In the genomic region with DNA sequence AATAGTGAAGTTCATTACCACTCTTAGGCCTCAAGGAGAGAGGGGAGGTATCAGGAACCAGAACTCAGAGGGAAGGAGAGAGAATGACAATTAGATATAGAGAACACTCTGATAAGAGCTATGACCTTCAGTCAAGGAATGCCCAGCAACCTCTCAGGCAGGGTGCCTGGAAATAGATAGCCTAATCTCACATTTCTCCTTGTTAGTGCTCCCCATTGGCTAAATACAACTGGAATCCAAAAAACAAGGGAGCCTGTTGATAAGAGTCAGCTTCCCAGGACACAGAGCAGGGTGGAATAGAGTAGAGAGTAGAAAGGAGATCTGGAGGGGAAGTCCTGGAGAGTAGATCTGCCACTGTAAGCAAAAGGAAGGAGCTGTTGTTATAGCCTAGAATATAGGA, we compare ENCODE assay signal across 33 cellular contexts.
"Had no signal": no experiment of that assay in that cellular context is flagged by ENCODE, and none has a peak within 500 bp of the region (broad histone marks: within the 10 kb centered on the region; RNA-seq: fewer than 3 reads in every experiment).

No MANE protein-coding gene starts in this region.

- H3K36me3 Mint-ChIP-seq: activated CD8-positive, alpha-beta memory T cell treated with anti-CD3 and anti-CD28 coated beads, Interleukin-2, amount 10 ng/mL, durations not matched to agents 7 days and 5 days; activated naive CD4-positive, alpha-beta T cell treated with anti-CD3 and anti-CD28 coated beads, Interleukin-2, amount 10 ng/mL, durations not matched to agents 7 days and 5 days; activated naive CD8-positive, alpha-beta T cell had no signal

- H3K9me3 Mint-ChIP-seq: activated CD4-positive, alpha-beta memory T cell treated with anti-CD3 and anti-CD28 coated beads, Interleukin-2, amount 10 ng/mL, durations not matched to agents 7 days and 5 days; activated naive CD4-positive, alpha-beta T cell treated with anti-CD3 and anti-CD28 coated beads, Interleukin-2, amount 10 ng/mL, durations not matched to agents 7 days and 5 days; activated naive CD8-positive, alpha-beta T cell treated with anti-CD3 and anti-CD28 coated beads, Interleukin-2, amount 50 U/mL, for 24 hours had no signal

- H3K27ac Mint-ChIP-seq: activated CD4-positive, alpha-beta memory T cell treated with anti-CD3 and anti-CD28 coated beads, Interleukin-2, amount 10 ng/mL, durations not matched to agents 7 days and 5 days; activated CD8-positive, alpha-beta memory T cell treated with anti-CD3 and anti-CD28 coated beads, Interleukin-2, amount 10 ng/mL, durations not matched to agents 7 days and 5 days; activated naive CD4-positive, alpha-beta T cell treated with anti-CD3 and anti-CD28 coated beads, Interleukin-2, amount 10 ng/mL, durations not matched to agents 7 days and 5 days; activated naive CD8-positive, alpha-beta T cell; activated naive CD8-positive, alpha-beta T cell treated with anti-CD3 and anti-CD28 coated beads, Interleukin-2, amount 50 U/mL, for 24 hours had no signal

- H3K4me1 ChIP-seq: Peyer's patch had no signal

- H3K27ac ChIP-seq: brain microvascular endothelial cell, KMS-11, Peyer's patch, SK-N-MC, WERI-Rb-1 had no signal

- H3K4me3 Mint-ChIP-seq: activated CD4-positive, alpha-beta memory T cell treated with anti-CD3 and anti-CD28 coated beads, Interleukin-2, amount 10 ng/mL, durations not matched to agents 7 days and 5 days; activated CD8-positive, alpha-beta memory T cell treated with anti-CD3 and anti-CD28 coated beads, Interleukin-2, amount 10 ng/mL, durations not matched to agents 7 days and 5 days; activated naive CD4-positive, alpha-beta T cell treated with anti-CD3 and anti-CD28 coated beads, Interleukin-2, amount 10 ng/mL, durations not matched to agents 7 days and 5 days; activated naive CD8-positive, alpha-beta T cell; activated naive CD8-positive, alpha-beta T cell treated with anti-CD3 and anti-CD28 coated beads, Interleukin-2, amount 50 U/mL, for 24 hours had no signal

- ATAC-seq: activated CD8-positive, alpha-beta memory T cell treated with anti-CD3 and anti-CD28 coated beads, Interleukin-2, amount 10 ng/mL, durations not matched to agents 7 days and 5 days; activated naive CD8-positive, alpha-beta T cell treated with anti-CD3 and anti-CD28 coated beads, Interleukin-2, amount 50 U/mL, for 24 hours; PC-3 had no signal

- H3K4me3 ChIP-seq: Peyer's patch, SK-N-MC had no signal

- H3K27me3 Mint-ChIP-seq: activated CD4-positive, alpha-beta memory T cell treated with anti-CD3 and anti-CD28 coated beads, Interleukin-2, amount 10 ng/mL, durations not matched to agents 7 days and 5 days; activated CD8-positive, alpha-beta memory T cell treated with anti-CD3 and anti-CD28 coated beads, Interleukin-2, amount 10 ng/mL, durations not matched to agents 7 days and 5 days; activated naive CD4-positive, alpha-beta T cell treated with anti-CD3 and anti-CD28 coated beads, Interleukin-2, amount 10 ng/mL, durations not matched to agents 7 days and 5 days; activated naive CD8-positive, alpha-beta T cell treated with anti-CD3 and anti-CD28 coated beads, Interleukin-2, amount 50 U/mL, for 24 hours had no signal

- H3K9me3 ChIP-seq: Peyer's patch had no signal

- DNase-seq: activated CD4-positive, alpha-beta memory T cell treated with anti-CD3 and anti-CD28 coated beads, Interleukin-2, amount 10 ng/mL, durations not matched to agents 7 days and 5 days; activated CD4-positive, alpha-beta T cell treated with anti-CD3 and anti-CD28 coated beads for 1 hour; activated CD4-positive, alpha-beta T cell treated with anti-CD3 and anti-CD28 coated beads for 48 hours; activated CD4-positive, CD25-positive, alpha-beta regulatory T cell; activated CD8-positive, alpha-beta memory T cell treated with anti-CD3 and anti-CD28 coated beads for 24 hours; activated CD8-positive, alpha-beta memory T cell treated with anti-CD3 and anti-CD28 coated beads, Interleukin-2, amount 10 ng/mL, durations not matched to agents 7 days and 5 days; activated CD8-positive, alpha-beta memory T cell treated with anti-CD3 and anti-CD28 coated beads, Interleukin-2, amount 50 U/mL, for 48 hours; activated effector memory CD4-positive, alpha-beta T cell treated with Interleukin-2 at 50 U/mL for 16 hours; activated naive CD4-positive, alpha-beta T cell treated with anti-CD3 and anti-CD28 coated beads, Interleukin-2, amount 10 ng/mL, durations not matched to agents 7 days and 5 days; activated naive CD8-positive, alpha-beta T cell treated with anti-CD3 and anti-CD28 coated beads, Interleukin-2, amount 50 U/mL, for 24 hours; activated T-cell treated with anti-CD3 and anti-CD28 coated beads, Interleukin-2, amount 50 U/mL, for 48 hours; anterior cingulate cortex; brain microvascular endothelial cell; MM.1S; MV-4-11; NCI-H1092; NCI-H1436 treated with DMSO at 0.1 percent for 48 hours; NCI-H187; NCI-H2029 treated with DMSO at 0.1 percent for 48 hours; NCI-H2107; NCI-H2171; NCI-H510A; NCI-H526; NCI-H748 treated with DMSO at 0.1 percent for 48 hours; NK-92 treated with Interleukin-12 subunit alpha and Interleukin-12 subunit beta, amount 100 ng/mL, for 24 hours; PC-3; Peyer's patch; RPMI8226; T1000; WERI-Rb-1 had no signal

- H3K36me3 ChIP-seq: brain microvascular endothelial cell, Peyer's patch, WERI-Rb-1 had no signal

- H3K27me3 ChIP-seq: brain microvascular endothelial cell, Peyer's patch had no signal

- H3K4me1 Mint-ChIP-seq: activated CD4-positive, alpha-beta memory T cell treated with anti-CD3 and anti-CD28 coated beads, Interleukin-2, amount 10 ng/mL, durations not matched to agents 7 days and 5 days; activated CD8-positive, alpha-beta memory T cell treated with anti-CD3 and anti-CD28 coated beads, Interleukin-2, amount 10 ng/mL, durations not matched to agents 7 days and 5 days; activated naive CD4-positive, alpha-beta T cell treated with anti-CD3 and anti-CD28 coated beads, Interleukin-2, amount 10 ng/mL, durations not matched to agents 7 days and 5 days; activated naive CD8-positive, alpha-beta T cell treated with anti-CD3 and anti-CD28 coated beads, Interleukin-2, amount 50 U/mL, for 24 hours had no signal
